8 cellular contexts compared by ENCODE assay signal in the genomic region with DNA sequence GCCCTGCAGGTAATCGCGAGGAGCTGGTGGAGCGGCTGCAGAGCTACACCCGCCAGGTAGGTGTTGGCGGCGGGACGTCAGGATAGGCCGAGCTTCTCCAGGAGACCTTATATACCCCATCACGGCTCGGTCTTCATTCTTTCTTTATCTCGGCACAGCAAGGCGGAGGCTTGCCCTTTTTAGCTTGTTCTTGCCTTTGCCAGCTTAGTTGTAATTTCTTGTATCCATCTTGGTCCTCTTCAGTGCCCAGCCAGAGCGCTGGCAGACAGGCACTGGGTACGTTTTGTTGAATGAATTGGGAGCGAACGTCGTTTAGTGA. TPM values are rescaled to one million over a fixed set of nuclear protein-coding genes. Genes with fewer than 3 reads are reported as not detected.
A peak's percentile ranks its signal among the peaks of the same experiment; 100 is the strongest.
DNase-seq lines count a peak whose midpoint lies in the region; ATAC-seq, FAIRE-seq and TF ChIP-seq lines count a peak whose summit lies in the region.

No MANE protein-coding gene starts in this region.

- no peak for TF ChIP-seq CTCF in A549 (IDR thresholded peaks at IDR 0.05)

- H3K9ac ChIP-seq in HUES64 (ENCODE audit: low read depth, low read length) (peak overlapping the region; percentile 94), muscle layer of colon (ENCODE audit: low read length) (peak overlapping the region; percentile 94)

- no peak for FAIRE-seq in A549 (lab: Jason Lieb, UNC)

- CTCF ChIA-PET in A549 (lab: Yijun Ruan, JAX): interaction anchor here (0.6 to 12.6 kb wide), 11 partner anchors 8 to 168 kb away, joined by 3 to 233 read pairs (median 3); a partner anchor contains a TSS

- ATAC-seq in A549 (no peak), GM21423 (IDR thresholded peaks at IDR 0.05; ENCODE audit: unreplicated experiment) (no peak), GM19395 (IDR thresholded peaks at IDR 0.05; ENCODE audit: unreplicated experiment) (no peak)

- TF ChIP-seq RAD21 in A549 (conservative IDR thresholded peaks at IDR 0.05 in 1 of 2, IDR thresholded peaks at IDR 0.05 in 1 of 2): no peak

- no peak for DNase-seq in A549 (ENCODE audit: low read depth in 1 of 2, low spot score in 1 of 2)
- DNase-seq in caudate nucleus (lab: John Stamatoyannopoulos, UW): no peak
- no peak for DNase-seq in anterior cingulate cortex (lab: John Stamatoyannopoulos, UW)
- DNase-seq in NCI-H2171 treated with DMSO at 0.1 percent for 48 hours (lab: John Stamatoyannopoulos, UW): no peak

- TF ChIP-seq EP300 in A549 (IDR thresholded peaks at IDR 0.05): no peak

- H3K4me1 ChIP-seq in A549 (peaks cover 21% of the 10 kb centered on the region), HUES64 (ENCODE audit: insufficient read depth, low read length) (peaks cover 25% of the 10 kb centered on the region), muscle layer of colon (ENCODE audit: insufficient read depth, low read length) (peaks cover 16% of the 10 kb centered on the region)

- H3K9me3 ChIP-seq in A549: no peaks in the 10 kb centered on the region
- no peaks in the 10 kb centered on the region for H3K9me3 ChIP-seq in HUES64 (ENCODE audit: insufficient read depth, low read depth, low read length)
- no peaks in the 10 kb centered on the region for H3K9me3 ChIP-seq in muscle layer of colon (ENCODE audit: low read length)

- WGBS in A549 (ENCODE audit: missing lambda C conversion rate): 2% methylated on average over 17 of the region's 17 CpGs
- 2% methylated on average over 17 of the region's 17 CpGs for WGBS in HUES64

- POLR2A ChIA-PET in A549 (lab: Yijun Ruan, JAX): interaction anchor here (1.1 to 1.7 kb wide), 5 partner anchors 10 to 193 kb away, joined by 3 to 11 read pairs (median 4); a partner anchor contains a TSS

- H3K4me2 ChIP-seq in A549: peak overlapping the region; percentile 99

- H3K36me3 ChIP-seq in HUES64 (ENCODE audit: insufficient read depth, low read length): peaks cover 41% of the 10 kb centered on the region
- peaks cover 33% of the 10 kb centered on the region for H3K36me3 ChIP-seq in muscle layer of colon (ENCODE audit: insufficient read depth, low read length)

- TF ChIP-seq POLR2A in A549 (IDR thresholded peaks at IDR 0.05; ENCODE audit: low read length): no peak

- H3K4me3 ChIP-seq in A549: peak overlapping the region; percentile 89
- peak overlapping the region; percentile 98 for H3K4me3 ChIP-seq in HUES64 (ENCODE audit: low read length)
- H3K4me3 ChIP-seq in muscle layer of colon (ENCODE audit: low read depth in 1 of 2, low read length in 2 of 2): peak overlapping the region; percentile 89 to 96

- H3K27me3 ChIP-seq in HUES64 (ENCODE audit: insufficient read depth, low read length) (no peaks in the 10 kb centered on the region), muscle layer of colon (ENCODE audit: control insufficient read depth in 1 of 2, insufficient read depth in 2 of 2, low read length in 2 of 2) (peaks cover 6 to 15% of the 10 kb centered on the region in 2 donors)

- H3K27ac ChIP-seq in A549 (peak overlapping the region; percentile 92 to 93), HUES64 (ENCODE audit: low read depth, low read length) (peak overlapping the region; percentile 84), caudate nucleus (ENCODE audit: low read depth, low read length) (peak overlapping the region; percentile 74), muscle layer of colon (ENCODE audit: low read depth, low read length) (peak overlapping the region; percentile 96)

TF ChIP-seq in A549, 52 proteins besides CTCF, POLR2A, EP300 and RAD21:
- TF ChIP-seq HDAC2 (IDR thresholded peaks at IDR 0.05) (0 out of 2 replicates have a peak, but pooled peaks have one; percentile 10), ZFP36 (IDR thresholded peaks at IDR 0.05; ENCODE audit: borderline replicate concordance, partially characterized antibody) (no peak), KDM5A (IDR thresholded peaks at IDR 0.05) (peak; percentile 84; the same call in 1 of the 2 replicates)
- TF ChIP-seq, protein P1, sequence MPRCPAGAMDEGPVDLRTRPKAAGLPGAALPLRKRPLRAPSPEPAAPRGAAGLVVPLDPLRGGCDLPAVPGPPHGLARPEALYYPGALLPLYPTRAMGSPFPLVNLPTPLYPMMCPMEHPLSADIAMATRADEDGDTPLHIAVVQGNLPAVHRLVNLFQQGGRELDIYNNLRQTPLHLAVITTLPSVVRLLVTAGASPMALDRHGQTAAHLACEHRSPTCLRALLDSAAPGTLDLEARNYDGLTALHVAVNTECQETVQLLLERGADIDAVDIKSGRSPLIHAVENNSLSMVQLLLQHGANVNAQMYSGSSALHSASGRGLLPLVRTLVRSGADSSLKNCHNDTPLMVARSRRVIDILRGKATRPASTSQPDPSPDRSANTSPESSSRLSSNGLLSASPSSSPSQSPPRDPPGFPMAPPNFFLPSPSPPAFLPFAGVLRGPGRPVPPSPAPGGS (IDR thresholded peaks at IDR 0.05): no peak
- TF ChIP-seq, protein P2, sequence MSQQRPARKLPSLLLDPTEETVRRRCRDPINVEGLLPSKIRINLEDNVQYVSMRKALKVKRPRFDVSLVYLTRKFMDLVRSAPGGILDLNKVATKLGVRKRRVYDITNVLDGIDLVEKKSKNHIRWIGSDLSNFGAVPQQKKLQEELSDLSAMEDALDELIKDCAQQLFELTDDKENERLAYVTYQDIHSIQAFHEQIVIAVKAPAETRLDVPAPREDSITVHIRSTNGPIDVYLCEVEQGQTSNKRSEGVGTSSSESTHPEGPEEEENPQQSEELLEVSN (IDR thresholded peaks at IDR 0.05; ENCODE audit: borderline replicate concordance, low read depth): no peak

RNA-seq across cellular contexts. Expression of a gene that starts 0.5 kb away (rescaled TPM):
- polyA plus RNA-seq in A549 (2011; rRNA removed): 107 and 108 TPM in 2 replicates
- polyA plus RNA-seq in A549 (2012; cell fraction: cytosol; rRNA removed): 115 and 117 TPM in 2 replicates
- 237 and 244 TPM in 2 replicates for polyA plus RNA-seq in A549 (2012; cell fraction: nucleus; rRNA removed)
- 169 to 184 TPM (median 182 TPM) in 3 replicates for polyA plus RNA-seq in A549 (2017; fragmentation: RNase III; extraction: RNeasy Plus Mini Kit Qiagen cat#74134 plus additional on column Dnase treatment)
- 63.4 and 82.5 TPM in 2 replicates for polyA minus RNA-seq in A549 (2011; rRNA and poly(A)+ RNA removed)
- 173 TPM for polyA plus RNA-seq in HUES64 (2013, experiment 1 of 2)
- polyA plus RNA-seq in HUES64 (2013, experiment 2 of 2): 185 TPM

RNA-seq across cellular contexts. Expression of a gene that starts 3.7 kb away (rescaled TPM):
- polyA plus RNA-seq in A549 (2011; rRNA removed) (not detected in 2 replicates), A549 (2017; fragmentation: RNase III; extraction: RNeasy Plus Mini Kit Qiagen cat#74134 plus additional on column Dnase treatment) (not detected in 3 replicates)
- polyA plus RNA-seq in A549 (2012; cell fraction: cytosol; rRNA removed): not detected in 2 replicates
- polyA plus RNA-seq in A549 (2012; cell fraction: nucleus; rRNA removed): not detected in 2 replicates
- not detected in 2 replicates for polyA minus RNA-seq in A549 (2011; rRNA and poly(A)+ RNA removed)
- 14.0 TPM for polyA plus RNA-seq in HUES64 (2013, experiment 1 of 2)
- 16.0 TPM for polyA plus RNA-seq in HUES64 (2013, experiment 2 of 2)

RNA-seq across cellular contexts. Expression of a gene that starts 17.4 kb away (rescaled TPM):
- polyA plus RNA-seq in A549 (2011; rRNA removed) (48.2 and 71.7 TPM in 2 replicates), A549 (2017; fragmentation: RNase III; extraction: RNeasy Plus Mini Kit Qiagen cat#74134 plus additional on column Dnase treatment) (49.4 to 64.0 TPM (median 59.1 TPM) in 3 replicates)
- 38.2 and 53.4 TPM in 2 replicates for polyA plus RNA-seq in A549 (2012; cell fraction: cytosol; rRNA removed)
- polyA plus RNA-seq in A549 (2012; cell fraction: nucleus; rRNA removed): 68.3 and 74.7 TPM in 2 replicates
- 175 and 196 TPM in 2 replicates for polyA minus RNA-seq in A549 (2011; rRNA and poly(A)+ RNA removed)
- polyA plus RNA-seq in HUES64 (2013, experiment 1 of 2): 14.7 TPM
- 17.3 TPM for polyA plus RNA-seq in HUES64 (2013, experiment 2 of 2)

RNA-seq across cellular contexts. Expression of a gene that starts 26.3 kb away (rescaled TPM):
- polyA plus RNA-seq in A549 (2011; rRNA removed) (0.54 and 0.97 TPM in 2 replicates), A549 (2017; fragmentation: RNase III; extraction: RNeasy Plus Mini Kit Qiagen cat#74134 plus additional on column Dnase treatment) (0.46 to 0.75 TPM (median 0.70 TPM) in 3 replicates)
- 0.43 and 0.49 TPM in 2 replicates for polyA plus RNA-seq in A549 (2012; cell fraction: cytosol; rRNA removed)
- polyA plus RNA-seq in A549 (2012; cell fraction: nucleus; rRNA removed): 0.17 and 0.20 TPM in 2 replicates
- 0.12 TPM in 1 of 2 replicates, not detected in the other for polyA minus RNA-seq in A549 (2011; rRNA and poly(A)+ RNA removed)
- not detected for polyA plus RNA-seq in HUES64 (2013, experiment 1 of 2)
- not detected for polyA plus RNA-seq in HUES64 (2013, experiment 2 of 2)

RNA-seq across cellular contexts. Expression of a gene that starts 40.8 kb away (rescaled TPM):
- polyA plus RNA-seq in A549 (2011; rRNA removed) (not detected in 2 replicates), A549 (2017; fragmentation: RNase III; extraction: RNeasy Plus Mini Kit Qiagen cat#74134 plus additional on column Dnase treatment) (not detected in 3 replicates)
- polyA plus RNA-seq in A549 (2012; cell fraction: cytosol; rRNA removed): 0.05 TPM in 1 of 2 replicates, not detected in the other
- 0.31 and 0.54 TPM in 2 replicates for polyA plus RNA-seq in A549 (2012; cell fraction: nucleus; rRNA removed)
- not detected in 2 replicates for polyA minus RNA-seq in A549 (2011; rRNA and poly(A)+ RNA removed)
- polyA plus RNA-seq in HUES64 (2013, experiment 1 of 2): not detected
- polyA plus RNA-seq in HUES64 (2013, experiment 2 of 2): not detected
